11 cellular contexts compared by ENCODE assay signal in the genomic region with DNA sequence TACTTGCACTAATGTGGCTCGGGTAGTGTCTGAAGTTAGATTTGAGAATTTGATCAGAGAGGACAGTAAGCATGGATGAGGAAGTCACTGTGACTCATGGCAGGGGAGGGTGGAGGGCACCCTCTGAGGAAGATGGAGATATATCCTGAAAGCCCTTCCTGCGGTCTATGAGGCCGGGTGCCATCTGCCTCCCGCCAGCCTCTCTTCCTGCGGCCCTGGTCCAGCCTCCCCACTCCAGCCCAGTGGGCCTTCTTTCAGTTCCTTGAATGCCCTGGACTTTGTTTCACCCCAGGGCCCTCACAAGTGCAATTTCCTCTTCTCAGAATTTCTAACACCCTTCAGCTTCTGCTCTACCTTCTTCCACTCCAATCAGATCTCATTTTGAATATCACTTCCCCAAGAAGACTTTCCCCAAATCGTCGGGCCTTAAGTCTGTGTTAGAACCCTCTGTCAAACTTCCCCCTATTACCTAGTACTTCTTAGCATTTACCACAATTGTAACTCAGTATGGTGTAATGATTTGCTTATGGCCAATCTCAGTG. TPM values are rescaled to one million over a fixed set of nuclear protein-coding genes. Genes with fewer than 3 reads are reported as not detected.
DNase-seq lines count a peak whose midpoint lies in the region; ATAC-seq, FAIRE-seq and TF ChIP-seq lines count a peak whose summit lies in the region.
"Had no signal": no experiment of that assay in that cellular context is flagged by ENCODE, and none has a peak within 500 bp of the region (broad histone marks: within the 10 kb centered on the region; RNA-seq: fewer than 3 reads in every experiment).

No MANE protein-coding gene starts in this region.

- peak overlapping the region; percentile 23 for H3K27ac ChIP-seq in adipose tissue (ENCODE audit: low read depth, low read length)
- H3K27ac ChIP-seq in pancreas = no peak overlapping the region
- no peak overlapping the region for H3K27ac ChIP-seq in neural progenitor cell

- no peaks in the 10 kb centered on the region for H3K36me3 Mint-ChIP-seq in neural progenitor cell

- H3K4me3 Mint-ChIP-seq in neural progenitor cell = no peak overlapping the region
- H3K4me3 Mint-ChIP-seq: T-cell had no signal

- no peaks in the 10 kb centered on the region for H3K9me3 Mint-ChIP-seq in neural progenitor cell

- no peaks in the 10 kb centered on the region for H4K20me1 ChIP-seq in neural progenitor cell (ENCODE audit: low read depth)

- H3K36me3 ChIP-seq in pancreas = no peaks in the 10 kb centered on the region
- H3K36me3 ChIP-seq in neural progenitor cell = no peaks in the 10 kb centered on the region

- no peaks in the 10 kb centered on the region for H3K79me2 ChIP-seq in neural progenitor cell (ENCODE audit: low read depth)

- no peak overlapping the region for H2AFZ ChIP-seq in neural progenitor cell (replicated peaks)

- ATAC-seq in GM18511 (IDR thresholded peaks at IDR 0.05; ENCODE audit: unreplicated experiment) (peak; percentile 63), HG03103 (IDR thresholded peaks at IDR 0.05; ENCODE audit: low read depth, unreplicated experiment) (peak; percentile 45), pancreas (peak in 3 of 4 donors; percentile 32 to 83 (median 83))
- ATAC-seq: T-cell had no signal

- peaks cover 2% of the 10 kb centered on the region for H3K4me1 Mint-ChIP-seq in neural progenitor cell

- intact Hi-C loops in pancreas (cut with DNase I) = no loop called here

- no peaks in the 10 kb centered on the region for H3K4me1 ChIP-seq in pancreas
- no peaks in the 10 kb centered on the region for H3K4me1 ChIP-seq in neural progenitor cell

- H3K9ac ChIP-seq in neural progenitor cell = no peak overlapping the region

- no peaks in the 10 kb centered on the region for H3F3A ChIP-seq in neural progenitor cell (ENCODE audit: low read depth)

- no peak overlapping the region for H3K27ac Mint-ChIP-seq in neural progenitor cell
- H3K27ac Mint-ChIP-seq: T-cell had no signal

- H3K27me3 ChIP-seq in pancreas (no peaks in the 10 kb centered on the region), neural progenitor cell (no peaks in the 10 kb centered on the region)

- WGBS in adipose tissue, 3 donors = 57 to 85% (median 61%) methylated on average over 7 of the region's 7 CpGs
- 69 to 88% methylated on average over 7 of the region's 7 CpGs for WGBS in pancreas, 2 donors

- FAIRE-seq in pancreas (lab: Jason Lieb, UNC) = no peak
- FAIRE-seq: H1 had no signal

- H3K4me3 ChIP-seq in pancreas (no peak overlapping the region), neural progenitor cell (no peak overlapping the region)

- peak in 1 of 6 donors; percentile 55 for DNase-seq in pancreas
- DNase-seq in SHP77 treated with DMSO at 0.1 percent for 48 hours (lab: John Stamatoyannopoulos, UW) = no peak
- DNase-seq in NCI-H82 treated with DMSO at 0.1 percent for 48 hours (lab: John Stamatoyannopoulos, UW; ENCODE audit: unreplicated experiment) = no peak
- no peak for DNase-seq in neural progenitor cell (ENCODE audit: low spot score)
- DNase-seq in DMS79 (lab: John Stamatoyannopoulos, UW) = no peak
- DNase-seq: mesenchymal stem cell had no signal

- no peak overlapping the region for H3K4me2 ChIP-seq in neural progenitor cell

- H3K27me3 Mint-ChIP-seq in neural progenitor cell (ENCODE audit: insufficient read depth, low read depth) = peaks cover 2% of the 10 kb centered on the region
- H3K27me3 Mint-ChIP-seq: T-cell had no signal

- H3K9me3 ChIP-seq in pancreas = no peaks in the 10 kb centered on the region
- no peaks in the 10 kb centered on the region for H3K9me3 ChIP-seq in neural progenitor cell (ENCODE audit: low read depth)

- no peak for TF ChIP-seq CTCF in pancreas (IDR thresholded peaks at IDR 0.05)
- TF ChIP-seq CTCF in neural progenitor cell (IDR thresholded peaks at IDR 0.05) = no peak

RNA-seq across cellular contexts. Expression of a gene that starts 20.2 kb away (rescaled TPM):
- polyA plus RNA-seq in adipose tissue (10 to 100 TPM in 2 of 3 donors, 1 to 10 TPM in 1; 7.1 to 92.0 (median 15.6) TPM), pancreas (10 to 100 TPM; 13.9 to 14.5 TPM)
- total RNA-seq in pancreas (10 to 100 TPM in 5 of 6 donors, 1 to 10 TPM in 1; 9.3 to 59.2 (median 13.5) TPM), neural progenitor cell (ENCODE audit: low replicate concordance) (1.8 and 5.3 TPM in 2 replicates)
